ENCODE assay signal across 11 cellular contexts in the genomic region with DNA sequence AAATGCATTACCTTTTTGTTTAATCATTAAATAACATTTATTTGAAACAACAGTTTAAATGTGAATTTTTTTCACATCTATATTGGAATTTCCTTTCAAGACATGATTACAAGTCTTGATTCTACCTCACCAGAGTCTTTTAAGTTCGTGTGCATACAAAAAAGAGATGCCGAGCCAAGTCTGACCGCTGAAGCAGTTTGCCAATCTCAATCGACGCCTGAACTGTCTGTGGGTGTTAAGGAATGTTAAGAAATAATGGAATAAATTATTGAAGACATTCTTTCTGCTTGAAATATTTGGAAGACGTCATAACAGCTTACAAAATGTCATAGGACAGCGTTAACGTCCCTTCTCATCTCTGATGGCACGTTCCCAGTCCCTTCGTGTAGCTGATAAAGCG. TPM values are rescaled to one million over a fixed set of nuclear protein-coding genes. Genes with fewer than 3 reads are reported as not detected.
DNase-seq lines count a peak whose midpoint lies in the region; ATAC-seq and TF ChIP-seq lines count a peak whose summit lies in the region.
"Had no signal": no experiment of that assay in that cellular context is flagged by ENCODE, and none has a peak within 500 bp of the region (broad histone marks: within the 10 kb centered on the region; RNA-seq: fewer than 3 reads in every experiment).

No MANE protein-coding gene starts in this region.

- intact Hi-C loops in esophagus muscularis mucosa (cut with DNase I): no loop called here

- H3K4me3 ChIP-seq in esophagus muscularis mucosa (peak overlapping the region in 3 of 4 donors; percentile 11 to 25 (median 14)), skeletal muscle satellite cell (ENCODE audit: low read length) (peak overlapping the region; percentile 44)
- H3K4me3 ChIP-seq: testis had no signal

- H3K9me3 ChIP-seq in esophagus muscularis mucosa (no peaks in the 10 kb centered on the region), skeletal muscle satellite cell (replicated peaks; ENCODE audit: low read length) (no peaks in the 10 kb centered on the region)
- H3K9me3 ChIP-seq: testis had no signal

- no peak overlapping the region for H3K27ac ChIP-seq in esophagus muscularis mucosa (replicated peaks in 1 of 4)
- H3K27ac ChIP-seq: testis had no signal

- H3K4me1 ChIP-seq in esophagus muscularis mucosa: no peaks in the 10 kb centered on the region
- H3K4me1 ChIP-seq in skeletal muscle satellite cell (ENCODE audit: control insufficient read depth, insufficient read depth, low read length): peaks cover 3% of the 10 kb centered on the region
- H3K4me1 ChIP-seq: testis had no signal

- no peaks in the 10 kb centered on the region for H3K27me3 Mint-ChIP-seq in activated T-cell treated with anti-CD3 and anti-CD28 coated beads, Interleukin-2, amount 50 U/mL, for 4 hours (ENCODE audit: low read depth)
- H3K27me3 Mint-ChIP-seq in activated CD4-positive, alpha-beta memory T cell treated with anti-CD3 and anti-CD28 coated beads, Interleukin-2, amount 10 ng/mL, durations not matched to agents 7 days and 5 days: no peaks in the 10 kb centered on the region

- no peak for ATAC-seq in activated T-cell treated with anti-CD3 and anti-CD28 coated beads, Interleukin-2, amount 50 U/mL, for 4 hours

- H3K36me3 ChIP-seq in esophagus muscularis mucosa (no peaks in the 10 kb centered on the region), skeletal muscle satellite cell (ENCODE audit: insufficient read depth, low read length) (no peaks in the 10 kb centered on the region)

- DNase-seq in activated T-cell treated with anti-CD3 and anti-CD28 coated beads, Interleukin-2, amount 50 U/mL, for 4 hours: no peak
- DNase-seq in activated T-cell treated with anti-CD3 and anti-CD28 coated beads, Interleukin-2, amount 50 U/mL, for 1 hour: no peak
- DNase-seq in activated CD4-positive, alpha-beta memory T cell treated with anti-CD3 and anti-CD28 coated beads, Interleukin-2, amount 10 ng/mL, durations not matched to agents 7 days and 5 days: no peak
- DNase-seq in esophagus muscularis mucosa (ENCODE audit: extremely low spot score): no peak
- DNase-seq in NCI-H2227 treated with DMSO at 0.1 percent for 48 hours (lab: John Stamatoyannopoulos, UW): no peak
- DNase-seq in NCI-H510A (lab: John Stamatoyannopoulos, UW): no peak
- no peak for DNase-seq in DMS 273 treated with DMSO at 0.1 percent for 48 hours (lab: John Stamatoyannopoulos, UW)
- DNase-seq: cortex of kidney, H7, testis had no signal

- no peak for TF ChIP-seq CTCF in esophagus muscularis mucosa (IDR thresholded peaks at IDR 0.05)

- H3K9me3 Mint-ChIP-seq in activated T-cell treated with anti-CD3 and anti-CD28 coated beads, Interleukin-2, amount 50 U/mL, for 4 hours: no peaks in the 10 kb centered on the region
- no peaks in the 10 kb centered on the region for H3K9me3 Mint-ChIP-seq in activated CD4-positive, alpha-beta memory T cell treated with anti-CD3 and anti-CD28 coated beads, Interleukin-2, amount 10 ng/mL, durations not matched to agents 7 days and 5 days

- TF ChIP-seq EP300 in esophagus muscularis mucosa (IDR thresholded peaks at IDR 0.05): no peak

- WGBS in esophagus muscularis mucosa: 43% methylated on average over 11 of the region's 11 CpGs

- CTCF ChIA-PET in activated CD4-positive, alpha-beta memory T cell treated with anti-CD3 and anti-CD28 coated beads, Interleukin-2, amount 10 ng/mL, durations not matched to agents 7 days and 5 days (lab: Charles Lee): interaction anchor here (0.6 to 4.7 kb wide), 41 partner anchors 9 to 512 kb away, joined by 3 to 72 read pairs (median 4); no protein-coding TSS in a partner anchor

- peak overlapping the region; percentile 74 for H3K4me2 ChIP-seq in skeletal muscle satellite cell (ENCODE audit: low read length)

- no peak for TF ChIP-seq POLR2A in esophagus muscularis mucosa (IDR thresholded peaks at IDR 0.05; ENCODE audit: low read depth)

- POLR2A ChIA-PET in activated CD4-positive, alpha-beta memory T cell treated with anti-CD3 and anti-CD28 coated beads, Interleukin-2, amount 10 ng/mL, durations not matched to agents 7 days and 5 days (lab: Charles Lee): interaction anchor here (1.0 to 3.7 kb wide), 7 partner anchors 9 to 1126 kb away, joined by 4 to 22 read pairs (median 5); partner anchors contain the start of gene MAD2L1

- H3K4me1 Mint-ChIP-seq in activated T-cell treated with anti-CD3 and anti-CD28 coated beads, Interleukin-2, amount 50 U/mL, for 4 hours (ENCODE audit: low read depth): peaks cover 58% of the 10 kb centered on the region
- peaks cover 59% of the 10 kb centered on the region for H3K4me1 Mint-ChIP-seq in activated CD4-positive, alpha-beta memory T cell treated with anti-CD3 and anti-CD28 coated beads, Interleukin-2, amount 10 ng/mL, durations not matched to agents 7 days and 5 days

- no peaks in the 10 kb centered on the region for H3K36me3 Mint-ChIP-seq in activated T-cell treated with anti-CD3 and anti-CD28 coated beads, Interleukin-2, amount 50 U/mL, for 4 hours (ENCODE audit: insufficient read depth)
- no peaks in the 10 kb centered on the region for H3K36me3 Mint-ChIP-seq in activated CD4-positive, alpha-beta memory T cell treated with anti-CD3 and anti-CD28 coated beads, Interleukin-2, amount 10 ng/mL, durations not matched to agents 7 days and 5 days (ENCODE audit: low read depth)

- H3K27ac Mint-ChIP-seq in activated CD4-positive, alpha-beta memory T cell treated with anti-CD3 and anti-CD28 coated beads, Interleukin-2, amount 10 ng/mL, durations not matched to agents 7 days and 5 days: peak overlapping the region; percentile 56

- peak overlapping the region; percentile 60 for H3K4me3 Mint-ChIP-seq in activated T-cell treated with anti-CD3 and anti-CD28 coated beads, Interleukin-2, amount 50 U/mL, for 4 hours
- no peak overlapping the region for H3K4me3 Mint-ChIP-seq in activated CD4-positive, alpha-beta memory T cell treated with anti-CD3 and anti-CD28 coated beads, Interleukin-2, amount 10 ng/mL, durations not matched to agents 7 days and 5 days

- H3K9ac ChIP-seq in skeletal muscle satellite cell (ENCODE audit: low read depth, low read length): no peak overlapping the region

- H3K27me3 ChIP-seq in esophagus muscularis mucosa (no peaks in the 10 kb centered on the region), skeletal muscle satellite cell (ENCODE audit: control insufficient read depth, insufficient read depth, low read length) (peaks cover 4% of the 10 kb centered on the region)
- H3K27me3 ChIP-seq: testis had no signal

RNA-seq across cellular contexts. Expression of gene TNIP3, which starts 27.9 kb away (rescaled TPM):
- total RNA-seq in activated T-cell treated with anti-CD3 and anti-CD28 coated beads, Interleukin-2, amount 50 U/mL, for 4 hours: 10 to 100 TPM in 2 of 3 donors, 1 to 10 TPM in 1; 7.4 to 21.9 (median 20.6) TPM
- 1 to 10 TPM; 1.2 to 1.6 TPM for total RNA-seq in activated CD4-positive, alpha-beta memory T cell treated with anti-CD3 and anti-CD28 coated beads, Interleukin-2, amount 10 ng/mL, durations not matched to agents 7 days and 5 days
- 1 to 10 TPM in 1 of 4 donors, not detected in 3; 2.2 TPM for total RNA-seq in esophagus muscularis mucosa
- 0.44 and 0.76 TPM in 2 replicates for total RNA-seq in skeletal muscle satellite cell (2012; rRNA removed)
- total RNA-seq: H7 had no signal
